In the genomic region with DNA sequence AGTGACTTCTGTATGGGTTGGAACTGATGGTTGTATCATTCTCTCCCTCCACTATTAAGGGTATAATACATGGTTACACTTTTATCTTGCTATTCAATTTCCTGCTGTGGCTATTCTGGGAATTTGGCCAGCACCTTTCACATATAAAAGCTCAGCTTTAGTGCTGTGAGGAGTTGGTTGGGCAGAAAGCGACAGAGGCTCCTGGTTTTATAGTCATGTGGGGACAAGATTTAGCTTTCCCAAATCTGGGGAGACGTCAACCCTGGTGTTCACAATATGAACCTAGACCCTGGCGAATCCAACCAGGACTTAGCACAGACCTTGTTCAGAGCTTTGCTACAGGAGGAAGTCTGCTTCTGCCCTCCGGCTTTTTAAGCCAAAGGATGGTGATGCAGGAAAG, we compare ENCODE assay signal across 11 cellular contexts. TPM values are rescaled to one million over a fixed set of nuclear protein-coding genes. Genes with fewer than 3 reads are reported as not detected.
A peak's percentile ranks its signal among the peaks of the same experiment; 100 is the strongest.
DNase-seq lines count a peak whose midpoint lies in the region; ATAC-seq, FAIRE-seq and TF ChIP-seq lines count a peak whose summit lies in the region.
"Had no signal": no experiment of that assay in that cellular context is flagged by ENCODE, and none has a peak within 500 bp of the region (broad histone marks: within the 10 kb centered on the region; RNA-seq: fewer than 3 reads in every experiment).

No MANE protein-coding gene starts in this region.

- H3F3A ChIP-seq in PC-9 (ENCODE audit: insufficient read depth, low read depth): peaks cover 23% of the 10 kb centered on the region; the same call in 1 of the 2 replicates

- H3K27ac ChIP-seq in PC-9: peak overlapping the region; percentile 3; the same call in 1 of the 2 replicates
- no peak overlapping the region for H3K27ac ChIP-seq in pancreas
- H3K27ac ChIP-seq in aorta (ENCODE audit: low read depth in 1 of 2, low read length in 2 of 2): no peak overlapping the region
- peak overlapping the region in 4 of 8 donors; percentile 19 to 59 (median 30) for H3K27ac ChIP-seq in spleen
- H3K27ac ChIP-seq: cardiac muscle cell, KMS-11 had no signal

- H3K4me3 ChIP-seq in PC-9: no peak overlapping the region; the same call in 1 of the 2 replicates
- no peak overlapping the region for H3K4me3 ChIP-seq in epithelial cell of esophagus (ENCODE audit: low read length)
- H3K4me3 ChIP-seq in pancreas: no peak overlapping the region
- H3K4me3 ChIP-seq in aorta (ENCODE audit: low read length in 2 of 2): no peak overlapping the region
- no peak overlapping the region for H3K4me3 ChIP-seq in spleen
- H3K4me3 ChIP-seq: cardiac muscle cell had no signal

- H3K36me3 ChIP-seq in PC-9 (ENCODE audit: low read depth) (no peaks in the 10 kb centered on the region), pancreas (no peaks in the 10 kb centered on the region), aorta (ENCODE audit: control insufficient read depth in 1 of 2, insufficient read depth in 2 of 2, low read length in 1 of 2) (no peaks in the 10 kb centered on the region), spleen (no peaks in the 10 kb centered on the region)
- H3K36me3 ChIP-seq: cardiac muscle cell had no signal

- intact Hi-C loops in PC-9 (cut with micrococcal nuclease; ENCODE audit: unreplicated experiment) (loop anchor here (1.0 to 5.0 kb wide), 4 partner anchors 52 to 112 kb away; no protein-coding TSS in a partner anchor), pancreas (cut with DNase I) (no loop called here), aorta (cut with DNase I) (loop anchor here in 1 of 2 donors (10.0 kb wide), 1 partner anchor 110 kb away; a partner anchor contains a TSS), spleen (cut with DNase I; ENCODE audit: low total_unique reads) (loop anchor here (10.0 kb wide), 1 partner anchor 250 kb away; no protein-coding TSS in a partner anchor)

- ATAC-seq in pancreas: peak in 3 of 4 donors; percentile 59 to 67 (median 59)
- no peak for ATAC-seq in aorta (ENCODE audit: low FRiP score)

- peak overlapping the region; percentile 56 for H3K4me2 ChIP-seq in PC-9
- H3K4me2 ChIP-seq: KMS-11 had no signal

- H3K79me2 ChIP-seq in PC-9 (ENCODE audit: low read depth): no peaks in the 10 kb centered on the region

- no peaks in the 10 kb centered on the region for H4K20me1 ChIP-seq in PC-9 (ENCODE audit: insufficient read depth)

- no peaks in the 10 kb centered on the region for H3K27me3 ChIP-seq in PC-9 (ENCODE audit: insufficient read depth, low read depth)
- H3K27me3 ChIP-seq in pancreas: no peaks in the 10 kb centered on the region
- no peaks in the 10 kb centered on the region for H3K27me3 ChIP-seq in aorta (ENCODE audit: control insufficient read depth in 1 of 2, insufficient read depth in 2 of 2, low read length in 1 of 2)
- no peaks in the 10 kb centered on the region for H3K27me3 ChIP-seq in spleen (replicated peaks in 1 of 7)
- H3K27me3 ChIP-seq: cardiac muscle cell had no signal

- BruUV-seq in PC-9 (replicated peaks; lab: Mats Ljungman, UMichigan): no TSS peak

- TF ChIP-seq POLR2A in spleen (IDR thresholded peaks at IDR 0.05): no peak

- no peaks in the 10 kb centered on the region for H3K9me2 ChIP-seq in PC-9 (ENCODE audit: insufficient read depth)

- peaks cover 31% of the 10 kb centered on the region for H3K4me1 ChIP-seq in PC-9 (replicated peaks; ENCODE audit: insufficient read depth)
- H3K4me1 ChIP-seq in pancreas: peaks cover 0 to 12% (median 0%) of the 10 kb centered on the region in 3 donors
- peaks cover 0 to 3% of the 10 kb centered on the region in 2 donors for H3K4me1 ChIP-seq in aorta (ENCODE audit: control insufficient read depth in 1 of 2, insufficient read depth in 2 of 2, low read length in 2 of 2)
- H3K4me1 ChIP-seq in spleen: peaks cover 7 to 66% (median 27%) of the 10 kb centered on the region in 6 donors

- no peak for FAIRE-seq in pancreas (lab: Jason Lieb, UNC)

- H3K9me3 ChIP-seq in PC-9 (ENCODE audit: insufficient read depth, low read depth): no peaks in the 10 kb centered on the region
- H3K9me3 ChIP-seq in pancreas: no peaks in the 10 kb centered on the region
- no peaks in the 10 kb centered on the region for H3K9me3 ChIP-seq in aorta (ENCODE audit: control insufficient read depth, low read length)
- no peaks in the 10 kb centered on the region for H3K9me3 ChIP-seq in spleen

- no peak for TF ChIP-seq CTCF in PC-9 (conservative IDR thresholded peaks at IDR 0.05)
- no peak for TF ChIP-seq CTCF in epithelial cell of esophagus (IDR thresholded peaks at IDR 0.05; ENCODE audit: insufficient read depth, low read depth, low read length, missing control alignments)
- no peak for TF ChIP-seq CTCF in pancreas (IDR thresholded peaks at IDR 0.05)
- TF ChIP-seq CTCF in spleen (IDR thresholded peaks at IDR 0.05 in 8 of 11, conservative IDR thresholded peaks at IDR 0.05 in 3 of 11): no peak

- DNase-seq in EL: peak; percentile 48
- peak; percentile 53 to 70 for DNase-seq in PC-9
- peak; percentile 13 for DNase-seq in epithelial cell of esophagus (ENCODE audit: low read depth)
- DNase-seq in pancreas: peak in 3 of 6 donors; percentile 32 to 44 (median 33)
- DNase-seq in NCI-H187 treated with DMSO at 0.1 percent for 48 hours (lab: John Stamatoyannopoulos, UW): no peak
- DNase-seq in NCI-H187 (lab: John Stamatoyannopoulos, UW): no peak
- no peak for DNase-seq in aorta
- no peak for DNase-seq in spleen
- DNase-seq: DMS53 had no signal

- CTCF ChIA-PET in PC-9 (lab: Charles Lee): interaction anchor here (0.7 to 1.3 kb wide), 4 partner anchors 87 to 270 kb away, joined by 3 to 11 read pairs (median 6); no protein-coding TSS in a partner anchor

- no peak overlapping the region; the same call in 1 of the 2 replicates for H2AFZ ChIP-seq in PC-9

- POLR2A ChIA-PET in PC-9 (lab: Charles Lee; ENCODE audit: unreplicated experiment): interaction anchor here (0.5 to 0.7 kb wide), 3 partner anchors 183 to 507 kb away, joined by 5 to 8 read pairs (median 5); a partner anchor contains a TSS

- 22 to 27% methylated on average over 4 of the region's 4 CpGs for WGBS in pancreas, 2 donors
- 0 to 2% methylated on average over 4 of the region's 4 CpGs for WGBS in aorta, 2 donors
- 16 to 42% (median 25%) methylated on average over 3 to 4 of the region's 4 CpGs for WGBS in spleen, 5 donors

RNA-seq across cellular contexts. Expression of a gene that starts 36.5 kb away (rescaled TPM):
- total RNA-seq in PC-9 (2021) (84.6 and 154 TPM in 2 replicates), pancreas (100 to 1,000 TPM in 2 of 6 donors, 10 to 100 TPM in 4; 56.4 to 209 (median 81.4) TPM), aorta (1,000 to 10,000 TPM in 1 of 2 donors, 100 to 1,000 TPM in 1; 129 to 2,160 TPM), spleen (100 to 1,000 TPM in 5 of 7 donors, 10 to 100 TPM in 2; 46.0 to 414 (median 192) TPM)
- polyA plus RNA-seq in pancreas (100 to 1,000 TPM; 103 to 303 TPM), aorta (100 to 1,000 TPM; 154 to 504 TPM), spleen (10 to 100 TPM; 18.8 to 32.9 (median 20.2) TPM)

Comparison
In these comparisons a context has a peak if more than half of its experiments do, and no peak if none do; other contexts are left out.
1. DNase-seq: peak in EL (single experiment), PC-9 (2 of 2) and epithelial cell of esophagus (single experiment); none in NCI-H187 treated with DMSO at 0.1 percent for 48 hours (single experiment), NCI-H187 (0 of 2), aorta (0 of 2) and spleen (single experiment).
2. intact Hi-C loops: an anchor here in PC-9 (1.0 to 5.0 kb wide) and spleen (10.0 kb wide); none called in pancreas.